19 cellular contexts compared by ENCODE assay signal in genomic region chr1:6409053-6409452, GRCh38. TPM values are rescaled to one million over a fixed set of nuclear protein-coding genes. Genes with fewer than 3 reads are reported as not detected.
"Had no signal": no experiment of that assay in that cellular context is flagged by ENCODE, and none has a peak within 500 bp of the region (broad histone marks: within the 10 kb centered on the region; RNA-seq: fewer than 3 reads in every experiment).

No MANE protein-coding gene starts in this region.

- H3K27ac ChIP-seq: ascending aorta, gastroesophageal sphincter, heart left ventricle, prostate gland, right atrium auricular region, thyroid gland had no signal

- ATAC-seq: esophagus mucosa, gastroesophageal sphincter, heart left ventricle, left ventricle myocardium superior had no signal

- H3K4me1 ChIP-seq: ascending aorta, gastroesophageal sphincter, heart left ventricle, prostate gland, right atrium auricular region, thyroid gland had no signal

- H3K27me3 ChIP-seq: ascending aorta, right atrium auricular region, thyroid gland had no signal

- H3K4me3 ChIP-seq: ascending aorta, gastroesophageal sphincter, heart left ventricle, prostate gland, right atrium auricular region, thyroid gland had no signal

- H3K9me3 ChIP-seq: ascending aorta, gastroesophageal sphincter, heart left ventricle, prostate gland, right atrium auricular region, thyroid gland had no signal

- H3K36me3 ChIP-seq: ascending aorta, gastroesophageal sphincter, heart left ventricle, prostate gland, right atrium auricular region, thyroid gland had no signal

- DNase-seq: activated CD4-positive, alpha-beta T cell treated with anti-CD3 and anti-CD28 coated beads, Interleukin-2, amount 10 ng/mL, durations not matched to agents 24 days and 14 days; activated CD8-positive, alpha-beta memory T cell treated with anti-CD3 and anti-CD28 coated beads, Interleukin-2, amount 50 U/mL, for 4 hours; activated effector memory CD4-positive, alpha-beta T cell treated with Interleukin-2 at 50 U/mL for 16 hours; activated naive CD4-positive, alpha-beta T cell treated with anti-CD3 and anti-CD28 coated beads, Interleukin-2, amount 50 U/mL, for 16 hours; activated T-cell treated with anti-CD3 and anti-CD28 coated beads, Interleukin-2, amount 50 U/mL, for 48 hours; cortex of kidney; effector CD4-positive, alpha-beta T cell; kidney; left ventricle myocardium superior; stimulated activated CD4-positive, alpha-beta T cell treated with anti-CD3 and anti-CD28 coated beads, Interleukin-2, amount 100 ng/mL, for 24 hours; stimulated activated naive CD4-positive, alpha-beta T cell treated with Interleukin-2 at 50 U/mL for 16 hours; T-helper 9 cell; thyroid gland had no signal

RNA-seq across cellular contexts. Expression of gene HES2, which starts 10.7 kb away (rescaled TPM):
- total RNA-seq: ascending aorta, left ventricle myocardium superior, right atrium auricular region, thyroid gland had no signal
